1 cellular context compared by ENCODE assay signal in genomic region chr9:37798677-37799076, GRCh38.
A peak's percentile ranks its signal among the peaks of the same experiment; 100 is the strongest.
TF ChIP-seq lines count a peak whose summit lies in the region.

No MANE protein-coding gene starts in this region.

TF ChIP-seq in HepG2, 621 proteins besides CTCF, POLR2A, EP300 and RAD21:
- peak; percentile 78 for TF ChIP-seq CEBPB (IDR thresholded peaks at IDR 0.05; ENCODE audit: borderline replicate concordance, low read depth, low read length)
- no peak for TF ChIP-seq MAFF (IDR thresholded peaks at IDR 0.05; ENCODE audit: low read depth, low read length)
- no peak for TF ChIP-seq ZKSCAN1 (IDR thresholded peaks at IDR 0.05; ENCODE audit: low read length)
